ENCODE assay signal across 8 cellular contexts in the genomic region with DNA sequence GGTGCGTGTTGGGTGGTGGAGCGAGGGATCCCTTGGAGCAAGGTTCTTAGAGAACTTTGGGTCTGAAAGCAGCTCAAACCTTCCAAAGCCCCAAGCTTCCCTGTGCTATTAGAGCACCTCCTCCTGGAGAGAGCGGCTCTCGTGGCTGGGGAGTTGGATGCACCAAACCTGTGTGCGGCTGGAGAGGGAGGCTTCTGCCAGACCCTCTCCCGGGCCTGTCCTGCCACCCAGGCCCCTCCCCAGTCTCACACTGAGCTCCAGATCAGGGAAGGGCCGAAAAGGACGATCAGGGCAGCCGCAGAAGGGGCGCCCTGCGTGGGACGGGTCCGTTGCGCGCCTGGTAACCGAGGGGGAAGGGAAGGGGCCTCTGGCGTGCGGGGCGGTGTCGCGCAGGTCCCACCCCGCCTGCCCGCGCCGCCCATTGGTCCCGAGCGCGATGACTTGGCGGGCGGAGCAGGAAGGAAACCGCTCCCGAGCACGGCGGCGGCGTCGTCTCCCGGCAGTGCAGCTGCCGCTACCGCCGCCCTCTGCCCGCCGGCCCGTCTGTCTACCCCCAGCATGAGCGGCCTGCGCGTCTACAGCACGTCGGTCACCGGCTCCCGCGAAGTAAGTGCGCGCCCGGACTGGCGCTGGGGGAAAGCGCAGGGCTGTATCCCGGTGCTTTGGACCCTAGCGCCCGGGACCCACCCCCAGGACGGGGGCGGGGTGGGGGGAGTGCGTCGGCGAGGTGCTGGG. TPM values are rescaled to one million over a fixed set of nuclear protein-coding genes. Genes with fewer than 3 reads are reported as not detected.
DNase-seq lines count a peak whose midpoint lies in the region; TF ChIP-seq lines count a peak whose summit lies in the region.

A gene (plus strand): TSS at position 489 of the 735 bp plus-strand sequence. CDS start 70 bp downstream, at position 559.

- H3K27me3 ChIP-seq in right atrium auricular region (no peaks in the 10 kb centered on the region), uterus (no peaks in the 10 kb centered on the region)

- DNase-seq in GM10248 (ENCODE audit: extremely low spot score) (peak; percentile 95), HEK293T (ENCODE audit: extremely low spot score) (peak; percentile 79), NCI-H1092 treated with DMSO at 0.1 percent for 48 hours (lab: John Stamatoyannopoulos, UW) (peak; percentile 78), right atrium auricular region (ENCODE audit: low spot score) (peak; percentile 90), putamen (ENCODE audit: low spot score) (peak; percentile 85), uterus (peak; percentile 83 to 85)

- TF ChIP-seq POLR2A in uterus (IDR thresholded peaks at IDR 0.05), result peak; percentile 87 to 95

- CTCF ChIA-PET in GM10248 (lab: Yijun Ruan, JAX), result interaction anchor here (1.0 to 21.9 kb wide), 12 partner anchors 9 to 145 kb away, joined by 3 to 690 read pairs (median 4); a partner anchor contains a TSS
- CTCF ChIA-PET in HEK293T (lab: Yijun Ruan, JAX), result interaction anchor here (1.0 to 1.7 kb wide), 6 partner anchors 9 to 137 kb away, joined by 3 to 8 read pairs (median 4); a partner anchor contains a TSS

- POLR2A ChIA-PET in GM10248 (lab: Yijun Ruan, JAX) (interaction anchor here (0.8 kb wide), 2 partner anchors 38 to 40 kb away, joined by 3 read pairs; a partner anchor contains a TSS), HEK293T (lab: Yijun Ruan, JAX) (interaction anchor here (0.7 to 1.1 kb wide), 4 partner anchors 13 to 130 kb away, joined by 3 read pairs; no protein-coding TSS in a partner anchor)

- H3K36me3 ChIP-seq in right atrium auricular region (peaks cover 21% of the 10 kb centered on the region), uterus (no peaks in the 10 kb centered on the region)

- H3K27ac ChIP-seq in angular gyrus (ENCODE audit: low read depth, low read length) (peak within 1 kb of the TSS; percentile 95), right atrium auricular region (peak within 1 kb of the TSS; percentile 93 to 97), uterus (peak within 1 kb of the TSS; percentile 93)

- TF ChIP-seq CTCF in GM10248 (IDR thresholded peaks at IDR 0.05; ENCODE audit: control extremely low read depth, extremely low read depth, low read depth, missing control alignments), result peak; percentile 47
- peak in 1 of 2 donors; percentile 63 for TF ChIP-seq CTCF in right atrium auricular region (IDR thresholded peaks at IDR 0.05)
- TF ChIP-seq CTCF in uterus (IDR thresholded peaks at IDR 0.05), result peak; percentile 21 to 53 (median 32)

- H3K4me3 ChIP-seq in right atrium auricular region (peak within 1 kb of the TSS; percentile 73 to 86), uterus (peak within 1 kb of the TSS; percentile 56 to 85)

- no peaks in the 10 kb centered on the region for H3K9me3 ChIP-seq in right atrium auricular region
- H3K9me3 ChIP-seq in uterus, result no peaks in the 10 kb centered on the region

- intact Hi-C loops in T-helper 2 cell treated with Interferon-gamma antibody and Interleukin-4, amounts not matched to agents 100 ng/mL and 5 ng/mL, for 36 hours (cut with micrococcal nuclease), result loop anchor here (5.0 kb wide), 2 partner anchors 138 to 193 kb away; a partner anchor contains a TSS
- intact Hi-C loops in uterus (cut with DNase I; ENCODE audit: low total_unique reads), result loop anchor here (5.0 kb wide), 1 partner anchor 43 kb away; no protein-coding TSS in a partner anchor

- H3K4me1 ChIP-seq in right atrium auricular region (peaks cover 0 to 95% of the 10 kb centered on the region in 2 donors), uterus (peaks cover 3 to 19% of the 10 kb centered on the region in 2 donors)

TF ChIP-seq in HEK293T, 16 proteins besides CTCF, POLR2A, EP300 and RAD21:
- TF ChIP-seq L3MBTL2 (conservative IDR thresholded peaks at IDR 0.05) (peak; percentile 86), ARNT (IDR thresholded peaks at IDR 0.05) (no peak), HDGF (IDR thresholded peaks at IDR 0.05; ENCODE audit: borderline replicate concordance) (no peak)

RNA-seq across cellular contexts. Expression of the gene that starts here (rescaled TPM):
- 679 and 690 TPM in 2 replicates for total RNA-seq in T-helper 2 cell treated with Interferon-gamma antibody and Interleukin-4, amounts not matched to agents 100 ng/mL and 5 ng/mL, for 36 hours
- total RNA-seq in right atrium auricular region (10 to 100 TPM; 24.8 to 66.0 TPM), uterus (10 to 100 TPM in 3 of 4 donors, 1 to 10 TPM in 1; 5.0 to 86.6 (median 52.3) TPM)

Comparison
In these comparisons a context has a peak if more than half of its experiments do, and no peak if none do; other contexts are left out.
1. Peak in every context shown above with its lines: DNase-seq, H3K4me3 ChIP-seq and H3K27ac ChIP-seq.